In genomic region chr2:113198048-113198789, GRCh38 we compare ENCODE assay signal across 9 cellular contexts. TPM values are rescaled to one million over a fixed set of nuclear protein-coding genes. Genes with fewer than 3 reads are reported as not detected.
DNase-seq lines count a peak whose midpoint lies in the region; TF ChIP-seq lines count a peak whose summit lies in the region.
"Had no signal": no experiment of that assay in that cellular context is flagged by ENCODE, and none has a peak within 500 bp of the region (broad histone marks: within the 10 kb centered on the region; RNA-seq: fewer than 3 reads in every experiment).

No MANE protein-coding gene starts in this region.

- peaks cover 8 to 13% of the 10 kb centered on the region in 2 donors for H3K4me1 ChIP-seq in mucosa of rectum (ENCODE audit: control insufficient read depth in 2 of 2, insufficient read depth in 2 of 2, low read length in 2 of 2)

- intact Hi-C loops in dendritic cell treated with granulocyte-macrophage colony-stimulating factor and Interleukin-4, amounts not matched to agents 40 ng/mL and 50 ng/mL, for 4 days (cut with micrococcal nuclease): loop anchor here (2.0 kb wide), 1 partner anchor 61 kb away; no protein-coding TSS in a partner anchor

- no peak overlapping the region for H3K4me3 Mint-ChIP-seq in activated naive CD4-positive, alpha-beta T cell treated with anti-CD3 and anti-CD28 coated beads, Interleukin-2, amount 50 U/mL, for 24 hours
- peak overlapping the region; percentile 79 for H3K4me3 Mint-ChIP-seq in dendritic cell treated with granulocyte-macrophage colony-stimulating factor and Interleukin-4, amounts not matched to agents 40 ng/mL and 50 ng/mL, for 4 days
- H3K4me3 Mint-ChIP-seq in type B pancreatic cell: peak overlapping the region; percentile 80

- TF ChIP-seq CTCF in type B pancreatic cell (conservative IDR thresholded peaks at IDR 0.05): no peak

- peak overlapping the region; percentile 72 to 95 for H3K9ac ChIP-seq in mucosa of rectum (ENCODE audit: low read depth in 1 of 2, low read length in 2 of 2)

- H3K4me1 Mint-ChIP-seq in activated naive CD4-positive, alpha-beta T cell treated with anti-CD3 and anti-CD28 coated beads, Interleukin-2, amount 50 U/mL, for 24 hours: peaks cover 38% of the 10 kb centered on the region
- H3K4me1 Mint-ChIP-seq in dendritic cell treated with granulocyte-macrophage colony-stimulating factor and Interleukin-4, amounts not matched to agents 40 ng/mL and 50 ng/mL, for 4 days (ENCODE audit: low read depth): peaks cover 23% of the 10 kb centered on the region
- H3K4me1 Mint-ChIP-seq in type B pancreatic cell (ENCODE audit: unreplicated experiment): peaks cover 17% of the 10 kb centered on the region

- H3K36me3 ChIP-seq in mucosa of rectum (ENCODE audit: control insufficient read depth in 2 of 2, insufficient read depth in 2 of 2, low read length in 2 of 2): peaks cover 35 to 68% of the 10 kb centered on the region in 2 donors

- no peak for DNase-seq in activated naive CD4-positive, alpha-beta T cell (lab: John Stamatoyannopoulos, UW)
- DNase-seq in type B pancreatic cell (ENCODE audit: extremely low spot score, unreplicated experiment) (no peak), COLO829 (ENCODE audit: low spot score) (no peak), ecto neural progenitor cell (ENCODE audit: low spot score) (no peak)
- DNase-seq in activated CD4-positive, CD25-positive, alpha-beta regulatory T cell treated with anti-CD3 and anti-CD28 coated beads, Interleukin-2, amount 50 U/mL, for 72 hours: no peak

- H3K27ac Mint-ChIP-seq in activated naive CD4-positive, alpha-beta T cell treated with anti-CD3 and anti-CD28 coated beads, Interleukin-2, amount 50 U/mL, for 24 hours: peak overlapping the region; percentile 12
- H3K27ac Mint-ChIP-seq in dendritic cell treated with granulocyte-macrophage colony-stimulating factor and Interleukin-4, amounts not matched to agents 40 ng/mL and 50 ng/mL, for 4 days: peak overlapping the region; percentile 53
- no peak overlapping the region for H3K27ac Mint-ChIP-seq in type B pancreatic cell

- H3K36me3 Mint-ChIP-seq in activated naive CD4-positive, alpha-beta T cell treated with anti-CD3 and anti-CD28 coated beads, Interleukin-2, amount 50 U/mL, for 24 hours: peaks cover 7% of the 10 kb centered on the region
- H3K36me3 Mint-ChIP-seq in dendritic cell treated with granulocyte-macrophage colony-stimulating factor and Interleukin-4, amounts not matched to agents 40 ng/mL and 50 ng/mL, for 4 days (ENCODE audit: low read depth): peaks cover 88% of the 10 kb centered on the region
- H3K36me3 Mint-ChIP-seq in type B pancreatic cell: no peaks in the 10 kb centered on the region

- H3K9me3 ChIP-seq in mucosa of rectum (ENCODE audit: control insufficient read depth in 2 of 2, low read length in 2 of 2): no peaks in the 10 kb centered on the region

- H3K4me3 ChIP-seq in mucosa of rectum (ENCODE audit: low read length in 2 of 2): peak overlapping the region; percentile 75 to 86
- H3K4me3 ChIP-seq: K562 had no signal

- H3K9me3 Mint-ChIP-seq in activated naive CD4-positive, alpha-beta T cell treated with anti-CD3 and anti-CD28 coated beads, Interleukin-2, amount 50 U/mL, for 24 hours: no peaks in the 10 kb centered on the region
- no peaks in the 10 kb centered on the region for H3K9me3 Mint-ChIP-seq in dendritic cell treated with granulocyte-macrophage colony-stimulating factor and Interleukin-4, amounts not matched to agents 40 ng/mL and 50 ng/mL, for 4 days
- no peaks in the 10 kb centered on the region for H3K9me3 Mint-ChIP-seq in type B pancreatic cell

- no peaks in the 10 kb centered on the region for H3K27me3 Mint-ChIP-seq in activated naive CD4-positive, alpha-beta T cell treated with anti-CD3 and anti-CD28 coated beads, Interleukin-2, amount 50 U/mL, for 24 hours
- no peaks in the 10 kb centered on the region for H3K27me3 Mint-ChIP-seq in dendritic cell treated with granulocyte-macrophage colony-stimulating factor and Interleukin-4, amounts not matched to agents 40 ng/mL and 50 ng/mL, for 4 days
- H3K27me3 Mint-ChIP-seq in type B pancreatic cell: no peaks in the 10 kb centered on the region

- peak overlapping the region; percentile 93 to 96 for H3K27ac ChIP-seq in mucosa of rectum (ENCODE audit: low read depth in 2 of 2, low read length in 2 of 2)

- no peaks in the 10 kb centered on the region for H3K27me3 ChIP-seq in mucosa of rectum (ENCODE audit: control insufficient read depth in 2 of 2, insufficient read depth in 2 of 2, low read length in 2 of 2)

RNA-seq across cellular contexts. Expression of gene PSD4, which starts 24.4 kb away (rescaled TPM):
- total RNA-seq in type B pancreatic cell (ENCODE audit: low replicate concordance): 38.8 and 79.1 TPM in 2 replicates
